ENCODE assay signal across 8 cellular contexts in genomic region chr7:44039800-44040492, GRCh38. TPM values are rescaled to one million over a fixed set of nuclear protein-coding genes. Genes with fewer than 3 reads are reported as not detected.
DNase-seq lines count a peak whose midpoint lies in the region; ATAC-seq and TF ChIP-seq lines count a peak whose summit lies in the region.
"Not testable (repeated sequence)": the region's sequence is repeated elsewhere in the genome, so short reads cannot be mapped to it uniquely, and the experiment has no call there.

No MANE protein-coding gene starts in this region.

- not testable (repeated sequence) for H3K14ac ChIP-seq in trophoblast cell (ENCODE audit: low read length)

- H2BK5ac ChIP-seq in trophoblast cell (ENCODE audit: low read depth, low read length, poor library complexity) = not testable (repeated sequence)

- H2AFZ ChIP-seq in hepatocyte; trophoblast cell (ENCODE audit: insufficient read depth, low read length, poor library complexity): not testable (repeated sequence)

- not testable (repeated sequence) for H3K18ac ChIP-seq in trophoblast cell (ENCODE audit: low read length)

- not testable (repeated sequence) for H3K79me2 ChIP-seq in hepatocyte; trophoblast cell (ENCODE audit: control insufficient read depth, insufficient read depth, low read length, poor library complexity)

- peak overlapping the region; percentile 41 for H3K4me3 Mint-ChIP-seq in T-helper 17 cell

- not testable (repeated sequence) for H3K36me3 Mint-ChIP-seq in T-helper 17 cell (ENCODE audit: low read depth)

- H3K4me1 Mint-ChIP-seq in T-helper 17 cell = peaks cover 14% of the 10 kb centered on the region

- intact Hi-C loops in ascending aorta (cut with DNase I); upper lobe of right lung (cut with DNase I): not testable (repeated sequence)

- not testable (repeated sequence) for H3K4me1 ChIP-seq in ascending aorta; hepatocyte (ENCODE audit: insufficient read depth); upper lobe of right lung
- peaks cover 4 to 12% of the 10 kb centered on the region in 2 experiments for H3K4me1 ChIP-seq in trophoblast cell (ENCODE audit: control insufficient read depth in 1 of 2, insufficient read depth in 2 of 2, low read length in 2 of 2)

- H3K9me3 ChIP-seq in T-helper 17 cell (ENCODE audit: control insufficient read depth, low read length, poor library complexity, severe bottlenecking); ascending aorta; hepatocyte (ENCODE audit: low read depth); trophoblast cell (ENCODE audit: insufficient read depth, low read depth, low read length); upper lobe of right lung: not testable (repeated sequence)

- not testable (repeated sequence) for H3K4ac ChIP-seq in trophoblast cell (ENCODE audit: low read depth, low read length)

- H2BK12ac ChIP-seq in trophoblast cell (ENCODE audit: low read length) = not testable (repeated sequence)

- not testable (repeated sequence) for H3K27ac ChIP-seq in ascending aorta; hepatocyte; trophoblast cell (ENCODE audit: low read depth, low read length); upper lobe of right lung

- H3K27ac Mint-ChIP-seq in T-helper 17 cell = peak overlapping the region; percentile 67

- H3K9ac ChIP-seq in trophoblast cell (ENCODE audit: low read length) = not testable (repeated sequence)

- peak overlapping the region; percentile 52 to 61 for H3K4me3 ChIP-seq in ascending aorta
- not testable (repeated sequence) for H3K4me3 ChIP-seq in hepatocyte; trophoblast cell (ENCODE audit: low read depth, low read length)
- peak overlapping the region; percentile 44 for H3K4me3 ChIP-seq in upper lobe of right lung

- H3K4me2 ChIP-seq in hepatocyte (peak overlapping the region; percentile 80), trophoblast cell (ENCODE audit: low read length) (peak overlapping the region; percentile 51)

- H3K79me1 ChIP-seq in trophoblast cell (ENCODE audit: low read length) = not testable (repeated sequence)

- H3K23ac ChIP-seq in trophoblast cell (ENCODE audit: low read length) = not testable (repeated sequence)

- not testable (repeated sequence) for H4K12ac ChIP-seq in trophoblast cell (ENCODE audit: low read depth, low read length)

- not testable (repeated sequence) for H3K36me3 ChIP-seq in ascending aorta; hepatocyte (replicated peaks; ENCODE audit: insufficient read depth, low read depth); trophoblast cell (ENCODE audit: control insufficient read depth in 1 of 2, insufficient read depth in 2 of 2, low read length in 2 of 2); upper lobe of right lung

- peak; percentile 7 for ATAC-seq in GM18498 (IDR thresholded peaks at IDR 0.05; ENCODE audit: unreplicated experiment)
- ATAC-seq in GM21786 (IDR thresholded peaks at IDR 0.05; ENCODE audit: unreplicated experiment) = peak; percentile 4
- peak; percentile 7 for ATAC-seq in HG03432 (IDR thresholded peaks at IDR 0.05; ENCODE audit: unreplicated experiment)
- peak; percentile 45 for ATAC-seq in T-helper 17 cell
- peak; percentile 1 for ATAC-seq in upper lobe of right lung

- H4K20me1 ChIP-seq in hepatocyte (ENCODE audit: insufficient read depth, poor library complexity, severe bottlenecking) = not testable (repeated sequence)

- H4K8ac ChIP-seq in trophoblast cell (ENCODE audit: low read depth, low read length) = not testable (repeated sequence)

- TF ChIP-seq CTCF in ascending aorta (IDR thresholded peaks at IDR 0.05); hepatocyte (IDR thresholded peaks at IDR 0.05; ENCODE audit: poor library complexity); upper lobe of right lung (IDR thresholded peaks at IDR 0.05): not testable (repeated sequence)

- 61% methylated on average over 10 of the region's 40 CpGs for WGBS in hepatocyte (ENCODE audit: low lambda C conversion rate, missing lambda C conversion rate)
- no CpG with 5 or more reads among the region's 40 CpGs for WGBS in trophoblast cell (ENCODE audit: extremely low coverage, insufficient coverage, insufficient read length)

- H2BK120ac ChIP-seq in trophoblast cell (ENCODE audit: insufficient read depth, low read length, poor library complexity) = not testable (repeated sequence)

- H3K27me3 ChIP-seq in ascending aorta; hepatocyte; trophoblast cell (ENCODE audit: insufficient read depth, low read length); upper lobe of right lung: not testable (repeated sequence)

- not testable (repeated sequence) for H3K9me2 ChIP-seq in hepatocyte (replicated peaks; ENCODE audit: insufficient read depth)

- H4K91ac ChIP-seq in trophoblast cell (ENCODE audit: low read depth, low read length) = not testable (repeated sequence)

- DNase-seq in T-helper 17 cell; ascending aorta (ENCODE audit: low spot score in 2 of 2); hepatocyte (ENCODE audit: low spot score); trophoblast cell: not testable (repeated sequence)
- peak; percentile 56 for DNase-seq in upper lobe of right lung

- not testable (repeated sequence) for H3K27me3 Mint-ChIP-seq in T-helper 17 cell

- H2AK5ac ChIP-seq in trophoblast cell (ENCODE audit: low read length) = not testable (repeated sequence)

RNA-seq across cellular contexts. Expression of gene DBNL, which starts 4.6 kb away (rescaled TPM):
- total RNA-seq in T-helper 17 cell (100 to 1,000 TPM in 1 of 2 donors, 10 to 100 TPM in 1; 91.1 to 104 TPM), ascending aorta (177 TPM), hepatocyte (70.6 and 81.8 TPM in 2 replicates), upper lobe of right lung (93.7 TPM)
- polyA plus RNA-seq in hepatocyte = 87.2 and 91.1 TPM in 2 replicates
- polyA plus RNA-seq in trophoblast cell (2013) = 38.5 and 41.0 TPM in 2 replicates

RNA-seq across cellular contexts. Expression of gene PGAM2, which starts 25.4 kb away (rescaled TPM):
- total RNA-seq in T-helper 17 cell = under 1 TPM in 1 of 2 donors, not detected in 1; 0.92 TPM
- total RNA-seq in ascending aorta = not detected
- 0.73 TPM in 1 of 2 replicates, not detected in the other for total RNA-seq in hepatocyte
- 0.66 TPM in 1 of 2 replicates, not detected in the other for polyA plus RNA-seq in hepatocyte
- 0.14 TPM in 1 of 2 replicates, not detected in the other for polyA plus RNA-seq in trophoblast cell (2013)
- total RNA-seq in upper lobe of right lung = 1.1 TPM

RNA-seq across cellular contexts. Expression of gene SPDYE1, which starts 42.2 kb away (rescaled TPM):
- total RNA-seq in T-helper 17 cell = under 1 TPM in 1 of 2 donors, not detected in 1; 0.18 TPM
- not detected for total RNA-seq in ascending aorta
- total RNA-seq in hepatocyte = not detected in 2 replicates
- polyA plus RNA-seq in hepatocyte = 0.51 and 0.99 TPM in 2 replicates
- polyA plus RNA-seq in trophoblast cell (2013) = not detected in 2 replicates
- total RNA-seq in upper lobe of right lung = not detected

RNA-seq across cellular contexts. Expression of gene POLM, which starts 42.4 kb away (rescaled TPM):
- 10 to 100 TPM; 27.2 to 29.7 TPM for total RNA-seq in T-helper 17 cell
- 58.8 TPM for total RNA-seq in ascending aorta
- 15.5 and 22.3 TPM in 2 replicates for total RNA-seq in hepatocyte
- polyA plus RNA-seq in hepatocyte = 16.0 and 29.3 TPM in 2 replicates
- 10.0 and 10.3 TPM in 2 replicates for polyA plus RNA-seq in trophoblast cell (2013)
- total RNA-seq in upper lobe of right lung = 26.8 TPM
